ENCODE assay signal across 8 cellular contexts in the genomic region with DNA sequence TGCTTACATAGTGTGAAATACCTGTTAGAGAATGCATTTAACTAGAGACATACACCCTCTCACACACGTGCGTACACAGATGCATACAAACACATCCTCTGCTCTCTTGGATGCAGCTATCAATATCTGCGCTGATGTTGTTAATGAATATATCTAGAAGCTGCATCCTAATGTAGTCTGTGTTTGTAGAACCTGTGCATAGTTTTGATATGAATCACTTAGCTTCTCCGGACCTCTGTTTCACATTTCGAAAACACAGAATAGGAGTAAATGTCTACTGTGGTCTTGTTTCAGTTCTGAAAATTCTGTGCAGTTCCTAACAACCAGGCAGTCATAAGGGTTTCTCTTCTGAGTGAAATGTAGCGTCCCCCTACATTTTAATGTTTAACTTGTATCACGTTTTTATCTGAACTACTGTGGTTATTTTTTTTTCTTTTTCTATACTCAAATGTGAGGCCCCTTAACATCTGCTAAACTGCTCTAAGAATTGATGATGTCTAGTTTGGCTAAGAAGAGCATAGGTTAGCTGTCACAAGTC.
DNase-seq lines count a peak whose midpoint lies in the region; ATAC-seq and TF ChIP-seq lines count a peak whose summit lies in the region.

No MANE protein-coding gene starts in this region.

- H3K27me3 ChIP-seq in DOHH2 (ENCODE audit: control insufficient read depth, low read length): no peaks in the 10 kb centered on the region
- no peaks in the 10 kb centered on the region for H3K27me3 ChIP-seq in effector memory CD4-positive, alpha-beta T cell (replicated peaks; ENCODE audit: control insufficient read depth, insufficient read depth, low read length, poor library complexity, severe bottlenecking)

- H3K4me1 ChIP-seq in DOHH2 (ENCODE audit: control insufficient read depth, low read length): peaks cover 84% of the 10 kb centered on the region
- no peaks in the 10 kb centered on the region for H3K4me1 ChIP-seq in effector memory CD4-positive, alpha-beta T cell (ENCODE audit: control insufficient read depth, insufficient read depth, low read length, poor library complexity, severe bottlenecking)

- ATAC-seq in GM19452 (IDR thresholded peaks at IDR 0.05; ENCODE audit: unreplicated experiment) (peak; percentile 97), HG03280 (IDR thresholded peaks at IDR 0.05; ENCODE audit: unreplicated experiment) (peak; percentile 98)

- peaks cover 4% of the 10 kb centered on the region; the same call in 1 of the 2 replicates for H4K20me1 ChIP-seq in DOHH2 (ENCODE audit: control insufficient read depth, insufficient read depth, low read depth, low read length)

- no peaks in the 10 kb centered on the region for H3K9me2 ChIP-seq in DOHH2 (replicated peaks; ENCODE audit: control insufficient read depth, low read length)

- DNase-seq in astrocyte of the spinal cord (ENCODE audit: low read depth, low spot score): peak; percentile 46
- no peak for DNase-seq in effector memory CD4-positive, alpha-beta T cell
- no peak for DNase-seq in DMS53 treated with DMSO at 0.1 percent for 48 hours (lab: John Stamatoyannopoulos, UW; ENCODE audit: unreplicated experiment)
- DNase-seq in NCI-H526 (lab: John Stamatoyannopoulos, UW): no peak
- no peak for DNase-seq in activated gamma-delta T cell treated with Interleukin-2 at 50 U/mL for 16 hours

- TF ChIP-seq CTCF in DOHH2 (IDR thresholded peaks at IDR 0.05; ENCODE audit: low read depth, low read length, poor library complexity, severe bottlenecking): no peak
- TF ChIP-seq CTCF in astrocyte of the spinal cord (IDR thresholded peaks at IDR 0.05; ENCODE audit: low read depth, low read length): no peak

- H3K4me3 ChIP-seq in DOHH2 (ENCODE audit: low read length) (peak overlapping the region; percentile 32), astrocyte of the spinal cord (ENCODE audit: low read depth, low read length) (no peak overlapping the region)
- no peak overlapping the region for H3K4me3 ChIP-seq in effector memory CD4-positive, alpha-beta T cell (ENCODE audit: insufficient read depth, low read depth, low read length, poor library complexity, severe bottlenecking)

- peak overlapping the region; percentile 19; the same call in 1 of the 2 replicates for H3K27ac ChIP-seq in DOHH2 (ENCODE audit: low read depth, low read length)
- H3K27ac ChIP-seq in effector memory CD4-positive, alpha-beta T cell (ENCODE audit: insufficient read depth, low read length, poor library complexity, severe bottlenecking): no peak overlapping the region

- H3K79me2 ChIP-seq in DOHH2 (ENCODE audit: control insufficient read depth, low read length): peaks cover 77% of the 10 kb centered on the region

- H3K36me3 ChIP-seq in DOHH2 (ENCODE audit: control insufficient read depth, low read length): peaks cover 14% of the 10 kb centered on the region
- H3K36me3 ChIP-seq in effector memory CD4-positive, alpha-beta T cell (ENCODE audit: control insufficient read depth, insufficient read depth, low read length): peaks cover 6% of the 10 kb centered on the region

- in situ Hi-C loops in astrocyte of the spinal cord (cut with HindIII; ENCODE audit: low sequenced_read_pairs): no loop called here

- peak overlapping the region; percentile 54 for H3K4me2 ChIP-seq in DOHH2 (ENCODE audit: low read length)

- H3K9me3 ChIP-seq in DOHH2 (ENCODE audit: control insufficient read depth, insufficient read depth, low read length): no peaks in the 10 kb centered on the region
- no peaks in the 10 kb centered on the region for H3K9me3 ChIP-seq in effector memory CD4-positive, alpha-beta T cell (ENCODE audit: control insufficient read depth, low read length)

- H3F3A ChIP-seq in DOHH2 (ENCODE audit: control insufficient read depth, insufficient read depth): 0 out of 2 replicates have a peak, but pooled peaks cover 5% of the 10 kb centered on the region
